In genomic region chr14:97699026-97699425, GRCh38 we compare ENCODE assay signal across 23 cellular contexts.
"Had no signal": no experiment of that assay in that cellular context is flagged by ENCODE, and none has a peak within 500 bp of the region (broad histone marks: within the 10 kb centered on the region; RNA-seq: fewer than 3 reads in every experiment).

No MANE protein-coding gene starts in this region.

- H3K36me3 Mint-ChIP-seq: memory B cell, type B pancreatic cell had no signal

- H3K4me3 Mint-ChIP-seq: memory B cell, neural crest cell, type B pancreatic cell had no signal

- ATAC-seq: activated CD4-positive, CD25-positive, alpha-beta regulatory T cell treated with anti-CD3 and anti-CD28 coated beads, Interleukin-2, amount 50 U/mL, for 24 hours; heart left ventricle; left colon; right lobe of liver had no signal

- H3K4me1 ChIP-seq: adrenal gland, ascending aorta, heart left ventricle, right lobe of liver, vagina had no signal

- H3K4me1 Mint-ChIP-seq: memory B cell, neural crest cell had no signal

- H3K4me3 ChIP-seq: adrenal gland, ascending aorta, dorsolateral prefrontal cortex, heart left ventricle, right lobe of liver, skin epidermis, vagina had no signal

- H3K27ac ChIP-seq: adrenal gland, ascending aorta, brain microvascular endothelial cell, dorsolateral prefrontal cortex, epithelial cell of prostate, heart left ventricle, right lobe of liver, skin epidermis, vagina, VCaP had no signal

- H3K36me3 ChIP-seq: adrenal gland, ascending aorta, brain microvascular endothelial cell, heart left ventricle, right lobe of liver, vagina had no signal

- DNase-seq: activated effector memory CD4-positive, alpha-beta T cell treated with anti-CD3 and anti-CD28 coated beads, Interleukin-2, amount 50 U/mL, for 16 hours; activated naive CD4-positive, alpha-beta T cell treated with anti-CD3 and anti-CD28 coated beads, Interleukin-2, amount 50 U/mL, for 16 hours; activated T-cell treated with anti-CD3 and anti-CD28 coated beads, Interleukin-2, amount 50 U/mL, for 48 hours; adrenal gland; brain microvascular endothelial cell; central memory CD4-positive, alpha-beta T cell; dorsolateral prefrontal cortex; heart left ventricle; left colon; occipital lobe; posterior cingulate gyrus; right lobe of liver; stimulated activated CD4-positive, alpha-beta T cell treated with anti-CD3 and anti-CD28 coated beads, Interleukin-1b, Interleukin-23, amount 100 ng/mL, for 48 hours; SW 1271 had no signal

- H3K9me3 ChIP-seq: adrenal gland, ascending aorta, right lobe of liver, vagina had no signal

- H3K27me3 ChIP-seq: adrenal gland, ascending aorta, brain microvascular endothelial cell, right lobe of liver, vagina had no signal

- H3K27ac Mint-ChIP-seq: memory B cell, type B pancreatic cell had no signal

- H3K27me3 Mint-ChIP-seq: type B pancreatic cell had no signal
